16 cellular contexts compared by ENCODE assay signal in the genomic region with DNA sequence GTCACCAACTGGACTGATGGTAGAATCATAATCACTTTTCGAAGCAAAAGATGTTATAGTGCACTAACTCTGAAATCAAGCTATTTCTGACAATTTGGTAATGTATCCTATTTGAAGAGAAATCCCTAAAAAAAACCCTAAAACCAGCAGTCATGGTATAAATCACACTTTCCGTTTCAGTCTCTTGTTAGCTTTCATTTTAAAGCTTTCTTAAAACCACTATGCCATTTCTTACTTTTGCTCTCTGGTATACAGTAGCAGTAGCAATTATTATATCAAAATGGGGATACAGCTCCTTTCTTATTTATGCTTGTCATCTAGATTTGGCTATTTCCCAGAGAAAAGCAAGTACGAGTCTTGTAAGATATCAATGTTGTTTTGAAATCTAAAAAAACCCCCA.
DNase-seq lines count a peak whose midpoint lies in the region; ATAC-seq and TF ChIP-seq lines count a peak whose summit lies in the region.
"Had no signal": no experiment of that assay in that cellular context is flagged by ENCODE, and none has a peak within 500 bp of the region (broad histone marks: within the 10 kb centered on the region; RNA-seq: fewer than 3 reads in every experiment).

No MANE protein-coding gene starts in this region.

- no peaks in the 10 kb centered on the region for H3K27me3 ChIP-seq in neural cell (ENCODE audit: insufficient read depth, low read depth, low read length)
- H3K27me3 ChIP-seq in effector memory CD4-positive, alpha-beta T cell (replicated peaks; ENCODE audit: control insufficient read depth, insufficient read depth, low read length, poor library complexity, severe bottlenecking) = no peaks in the 10 kb centered on the region

- H3K9ac ChIP-seq in neural cell (ENCODE audit: low read length) = no peak overlapping the region

- no peak for DNase-seq in NOMO-1 treated with DMSO at 0.1 percent for 48 hours (lab: John Stamatoyannopoulos, UW; ENCODE audit: unreplicated experiment)
- DNase-seq in stimulated activated naive CD8-positive, alpha-beta T cell treated with anti-CD3 and anti-CD28 coated beads, Interleukin-15, amount 100 ng/mL, for 72 hours = no peak
- DNase-seq in effector memory CD4-positive, alpha-beta T cell = no peak
- DNase-seq: activated CD4-positive, CD25-positive, alpha-beta regulatory T cell; activated naive CD4-positive, alpha-beta T cell treated with anti-CD3 and anti-CD28 coated beads, Interleukin-2, amount 50 U/mL, for 16 hours; effector CD8-positive, alpha-beta T cell; natural killer cell; NCI-H1694 treated with DMSO at 0.1 percent for 48 hours; NCI-H510A treated with DMSO at 0.1 percent for 48 hours; SW 1271 had no signal

- ATAC-seq in GM18907 (IDR thresholded peaks at IDR 0.05; ENCODE audit: unreplicated experiment) (peak; percentile 68), HG02588 (IDR thresholded peaks at IDR 0.05; ENCODE audit: unreplicated experiment) (peak; percentile 66), HG03342 (IDR thresholded peaks at IDR 0.05; ENCODE audit: unreplicated experiment) (peak; percentile 64)
- ATAC-seq in stimulated activated naive CD8-positive, alpha-beta T cell treated with anti-CD3 and anti-CD28 coated beads, Interleukin-15, amount 100 ng/mL, for 72 hours = no peak
- ATAC-seq: HCT116, natural killer cell had no signal

- H3K36me3 ChIP-seq in neural cell (ENCODE audit: insufficient read depth, low read length) = no peaks in the 10 kb centered on the region
- H3K36me3 ChIP-seq in effector memory CD4-positive, alpha-beta T cell (ENCODE audit: control insufficient read depth, insufficient read depth, low read length) = no peaks in the 10 kb centered on the region

- TF ChIP-seq CTCF in neural cell (IDR thresholded peaks at IDR 0.05; ENCODE audit: poor library complexity, severe bottlenecking) = no peak

- no peaks in the 10 kb centered on the region for H3K4me1 Mint-ChIP-seq in stimulated activated naive CD8-positive, alpha-beta T cell treated with anti-CD3 and anti-CD28 coated beads, Interleukin-15, amount 100 ng/mL, for 72 hours
- H3K4me1 Mint-ChIP-seq: B cell, natural killer cell had no signal

- no peaks in the 10 kb centered on the region for H4K20me1 ChIP-seq in neural cell (ENCODE audit: insufficient read depth)

- peak overlapping the region; percentile 6 for H3K4me3 ChIP-seq in neural cell (ENCODE audit: low read length)
- H3K4me3 ChIP-seq in effector memory CD4-positive, alpha-beta T cell (ENCODE audit: insufficient read depth, low read depth, low read length, poor library complexity, severe bottlenecking) = no peak overlapping the region

- no peaks in the 10 kb centered on the region for H3K27me3 Mint-ChIP-seq in stimulated activated naive CD8-positive, alpha-beta T cell treated with anti-CD3 and anti-CD28 coated beads, Interleukin-15, amount 100 ng/mL, for 72 hours
- H3K27me3 Mint-ChIP-seq: B cell had no signal

- H2AFZ ChIP-seq in neural cell (ENCODE audit: low read depth, low read length) = no peak overlapping the region

- H3K27ac ChIP-seq in neural cell (ENCODE audit: low read length) = no peak overlapping the region
- no peak overlapping the region for H3K27ac ChIP-seq in effector memory CD4-positive, alpha-beta T cell (ENCODE audit: insufficient read depth, low read length, poor library complexity, severe bottlenecking)

- H3F3A ChIP-seq in neural cell (ENCODE audit: insufficient read depth, low read length, poor library complexity, severe bottlenecking) = no peaks in the 10 kb centered on the region

- no peak overlapping the region for H3K4me2 ChIP-seq in neural cell (ENCODE audit: low read length)

- TF ChIP-seq EP300 in neural cell (conservative IDR thresholded peaks at IDR 0.05; ENCODE audit: poor library complexity, severe bottlenecking) = no peak

- no peaks in the 10 kb centered on the region for H3K4me1 ChIP-seq in effector memory CD4-positive, alpha-beta T cell (ENCODE audit: control insufficient read depth, insufficient read depth, low read length, poor library complexity, severe bottlenecking)

- no peak overlapping the region for H3K27ac Mint-ChIP-seq in stimulated activated naive CD8-positive, alpha-beta T cell treated with anti-CD3 and anti-CD28 coated beads, Interleukin-15, amount 100 ng/mL, for 72 hours
- H3K27ac Mint-ChIP-seq: B cell, natural killer cell had no signal

- H3K79me2 ChIP-seq in neural cell (replicated peaks; ENCODE audit: insufficient read depth, low read length) = no peaks in the 10 kb centered on the region

- H3K9me3 ChIP-seq in neural cell (ENCODE audit: low read length) = no peaks in the 10 kb centered on the region
- H3K9me3 ChIP-seq in effector memory CD4-positive, alpha-beta T cell (ENCODE audit: control insufficient read depth, low read length) = no peaks in the 10 kb centered on the region

- no peaks in the 10 kb centered on the region for H3K9me2 ChIP-seq in neural cell (ENCODE audit: insufficient read depth, low read length)

- no peak for TF ChIP-seq RAD21 in neural cell (conservative IDR thresholded peaks at IDR 0.05)

- H3K9me3 Mint-ChIP-seq in stimulated activated naive CD8-positive, alpha-beta T cell treated with anti-CD3 and anti-CD28 coated beads, Interleukin-15, amount 100 ng/mL, for 72 hours = peaks cover 0 to 5% of the 10 kb centered on the region in 2 donors

- H3K4me3 Mint-ChIP-seq in stimulated activated naive CD8-positive, alpha-beta T cell treated with anti-CD3 and anti-CD28 coated beads, Interleukin-15, amount 100 ng/mL, for 72 hours = no peak overlapping the region
- H3K4me3 Mint-ChIP-seq: B cell, natural killer cell had no signal

TF ChIP-seq in neural cell, 6 proteins besides CTCF, POLR2A, EP300 and RAD21:
- no peak for TF ChIP-seq POLR2AphosphoS5 (IDR thresholded peaks at IDR 0.05)
- TF ChIP-seq MXI1 (conservative IDR thresholded peaks at IDR 0.05; ENCODE audit: poor library complexity, severe bottlenecking) = no peak
- TF ChIP-seq SMC3 (conservative IDR thresholded peaks at IDR 0.05; ENCODE audit: poor library complexity) = no peak
- TF ChIP-seq, protein P1, sequence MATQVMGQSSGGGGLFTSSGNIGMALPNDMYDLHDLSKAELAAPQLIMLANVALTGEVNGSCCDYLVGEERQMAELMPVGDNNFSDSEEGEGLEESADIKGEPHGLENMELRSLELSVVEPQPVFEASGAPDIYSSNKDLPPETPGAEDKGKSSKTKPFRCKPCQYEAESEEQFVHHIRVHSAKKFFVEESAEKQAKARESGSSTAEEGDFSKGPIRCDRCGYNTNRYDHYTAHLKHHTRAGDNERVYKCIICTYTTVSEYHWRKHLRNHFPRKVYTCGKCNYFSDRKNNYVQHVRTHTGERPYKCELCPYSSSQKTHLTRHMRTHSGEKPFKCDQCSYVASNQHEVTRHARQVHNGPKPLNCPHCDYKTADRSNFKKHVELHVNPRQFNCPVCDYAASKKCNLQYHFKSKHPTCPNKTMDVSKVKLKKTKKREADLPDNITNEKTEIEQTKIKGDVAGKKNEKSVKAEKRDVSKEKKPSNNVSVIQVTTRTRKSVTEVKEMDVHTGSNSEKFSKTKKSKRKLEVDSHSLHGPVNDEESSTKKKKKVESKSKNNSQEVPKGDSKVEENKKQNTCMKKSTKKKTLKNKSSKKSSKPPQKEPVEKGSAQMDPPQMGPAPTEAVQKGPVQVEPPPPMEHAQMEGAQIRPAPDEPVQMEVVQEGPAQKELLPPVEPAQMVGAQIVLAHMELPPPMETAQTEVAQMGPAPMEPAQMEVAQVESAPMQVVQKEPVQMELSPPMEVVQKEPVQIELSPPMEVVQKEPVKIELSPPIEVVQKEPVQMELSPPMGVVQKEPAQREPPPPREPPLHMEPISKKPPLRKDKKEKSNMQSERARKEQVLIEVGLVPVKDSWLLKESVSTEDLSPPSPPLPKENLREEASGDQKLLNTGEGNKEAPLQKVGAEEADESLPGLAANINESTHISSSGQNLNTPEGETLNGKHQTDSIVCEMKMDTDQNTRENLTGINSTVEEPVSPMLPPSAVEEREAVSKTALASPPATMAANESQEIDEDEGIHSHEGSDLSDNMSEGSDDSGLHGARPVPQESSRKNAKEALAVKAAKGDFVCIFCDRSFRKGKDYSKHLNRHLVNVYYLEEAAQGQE (IDR thresholded peaks at IDR 0.05; ENCODE audit: borderline replicate concordance) = no peak
- TF ChIP-seq EZH2 (IDR thresholded peaks at IDR 0.05; ENCODE audit: borderline replicate concordance, insufficient read depth, low read length, poor library complexity, severe bottlenecking) = no peak
- TF ChIP-seq TAF1 (IDR thresholded peaks at IDR 0.05; ENCODE audit: low read depth) = no peak
